7 cellular contexts compared by ENCODE assay signal in the genomic region with DNA sequence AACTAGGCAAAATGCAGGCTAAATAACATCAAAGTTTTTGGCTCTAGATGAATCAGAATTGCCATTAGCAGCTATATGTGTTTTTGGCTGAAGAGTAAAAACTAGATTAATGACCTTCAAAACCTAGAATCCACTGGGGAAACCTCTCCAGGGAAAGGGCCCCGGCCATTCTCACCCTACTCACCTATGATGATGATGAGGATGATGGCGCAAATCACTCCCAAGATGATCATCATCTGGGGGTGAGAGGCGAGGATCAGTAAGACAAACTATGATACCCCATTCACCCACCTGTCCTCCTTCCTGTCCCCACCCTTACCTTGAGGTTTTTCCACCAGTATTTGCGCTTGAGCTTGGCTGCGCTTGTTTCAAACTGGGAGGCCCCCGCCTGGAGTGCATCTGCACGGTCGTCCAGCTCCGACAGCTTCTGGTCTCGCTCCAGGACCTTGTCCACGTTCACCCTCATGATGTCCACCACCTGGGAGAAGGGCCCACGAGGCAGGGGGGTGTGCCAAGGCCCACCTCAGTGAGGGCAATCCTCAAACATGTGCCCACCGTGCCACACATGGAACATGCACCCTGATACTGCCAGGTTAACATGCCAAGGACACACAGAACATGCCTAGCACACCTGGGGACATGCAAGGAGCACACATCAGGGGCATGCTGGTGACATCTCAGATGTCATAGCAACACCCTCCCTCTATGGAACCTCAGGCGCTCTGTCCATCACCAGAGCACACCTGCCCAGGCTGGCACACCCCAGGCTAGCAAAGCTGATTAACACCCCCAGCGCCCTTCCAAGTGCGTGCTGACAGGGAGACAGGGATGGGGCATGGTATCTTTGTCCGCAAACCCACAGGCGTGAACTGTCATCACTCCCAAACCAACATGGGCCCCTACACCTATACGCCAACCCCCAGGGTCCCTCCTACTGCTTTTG. TPM values are rescaled to one million over a fixed set of nuclear protein-coding genes. Genes with fewer than 3 reads are reported as not detected.
DNase-seq lines count a peak whose midpoint lies in the region; ATAC-seq and TF ChIP-seq lines count a peak whose summit lies in the region.
"Had no signal": no experiment of that assay in that cellular context is flagged by ENCODE, and none has a peak within 500 bp of the region (broad histone marks: within the 10 kb centered on the region; RNA-seq: fewer than 3 reads in every experiment).

No MANE protein-coding gene starts in this region.

- 37 to 48% (median 41%) methylated on average over 18 to 19 of the region's 19 CpGs for WGBS in psoas muscle, 3 donors

- intact Hi-C loops in dorsolateral prefrontal cortex (cut with DNase I) (loop anchor here in 1 of 2 donors (2.0 kb wide), 1 partner anchor 37 kb away; a partner anchor contains a TSS), psoas muscle (cut with DNase I) (no loop called here)

- peak overlapping the region; percentile 91 for H3K27ac ChIP-seq in KOPT-K1 (ENCODE audit: low read depth, low read length, poor library complexity, severe bottlenecking)
- peak overlapping the region; percentile 96 to 100 (median 100) for H3K27ac ChIP-seq in dorsolateral prefrontal cortex
- H3K27ac ChIP-seq in psoas muscle = peak overlapping the region; percentile 100

- peaks cover 31% of the 10 kb centered on the region for H3K36me3 ChIP-seq in KOPT-K1 (ENCODE audit: insufficient read depth, low read length)
- H3K36me3 ChIP-seq in psoas muscle (ENCODE audit: insufficient read depth in 1 of 2, low read depth in 1 of 2) = peaks cover 0 to 26% of the 10 kb centered on the region in 2 donors

- H3K4me3 ChIP-seq in dorsolateral prefrontal cortex (peak overlapping the region; percentile 79 to 100 (median 99)), psoas muscle (peak overlapping the region; percentile 99)

- peak in 2 of 4 donors; percentile 4 to 6 for ATAC-seq in psoas muscle
- ATAC-seq in HG03439 (IDR thresholded peaks at IDR 0.05; ENCODE audit: unreplicated experiment) = no peak

- H3K27me3 ChIP-seq in dorsolateral prefrontal cortex (no peaks in the 10 kb centered on the region), psoas muscle (ENCODE audit: insufficient read depth in 3 of 3, low read length in 2 of 3) (no peaks in the 10 kb centered on the region)

- TF ChIP-seq CTCF in dorsolateral prefrontal cortex (IDR thresholded peaks at IDR 0.05 in 54 of 56, conservative IDR thresholded peaks at IDR 0.05 in 2 of 56; ENCODE audit: low read depth in 1 of 56, partially characterized antibody in 56 of 56) (no peak), psoas muscle (IDR thresholded peaks at IDR 0.05) (no peak)

- DNase-seq in dorsolateral prefrontal cortex = no peak
- DNase-seq in psoas muscle = peak; percentile 34 to 55
- DNase-seq in SKM-1 (lab: John Stamatoyannopoulos, UW; ENCODE audit: unreplicated experiment) = no peak
- no peak for DNase-seq in cerebellar nuclear complex (lab: John Stamatoyannopoulos, UW)
- DNase-seq: NCI-H1105 treated with DMSO at 0.1 percent for 48 hours had no signal

- H3K9me3 ChIP-seq in KOPT-K1 (ENCODE audit: insufficient read depth, low read length, poor library complexity, severe bottlenecking) (no peaks in the 10 kb centered on the region), psoas muscle (no peaks in the 10 kb centered on the region)

- peaks cover 38% of the 10 kb centered on the region for H3K4me1 ChIP-seq in psoas muscle

RNA-seq across cellular contexts. Expression of a gene that starts 1.2 kb away (rescaled TPM):
- total RNA-seq in dorsolateral prefrontal cortex (100 to 1,000 TPM; 264 to 763 (median 490) TPM), psoas muscle (10 to 100 TPM; 39.7 to 59.2 (median 49.8) TPM)
- polyA plus RNA-seq in psoas muscle = 10 to 100 TPM; 33.2 to 49.5 (median 35.2) TPM

RNA-seq across cellular contexts. Expression of a gene that starts 9.4 kb away (rescaled TPM):
- total RNA-seq in dorsolateral prefrontal cortex (100 to 1,000 TPM in 74 of 120 experiments, 10 to 100 TPM in 46; 46.9 to 218 (median 112) TPM), psoas muscle (100 to 1,000 TPM in 3 of 4 donors, 10 to 100 TPM in 1; 48.9 to 278 (median 166) TPM)
- 100 to 1,000 TPM; 133 to 173 (median 145) TPM for polyA plus RNA-seq in psoas muscle

RNA-seq across cellular contexts. Expression of a gene that starts 14.6 kb away (rescaled TPM):
- total RNA-seq in dorsolateral prefrontal cortex = 10 to 100 TPM in 119 of 120 experiments, 1 to 10 TPM in 1; 9.1 to 25.9 (median 17.1) TPM
- 1 to 10 TPM; 1.2 to 4.7 (median 2.9) TPM for total RNA-seq in psoas muscle
- polyA plus RNA-seq in psoas muscle = 1 to 10 TPM; 1.5 to 1.9 (median 1.8) TPM

RNA-seq across cellular contexts. Expression of a gene that starts 28.4 kb away (rescaled TPM):
- 10 to 100 TPM in 5 of 120 experiments, 1 to 10 TPM in 115; 5.2 to 10.9 (median 8.0) TPM for total RNA-seq in dorsolateral prefrontal cortex
- total RNA-seq in psoas muscle = 10 to 100 TPM in 1 of 4 donors, 1 to 10 TPM in 3; 8.8 to 11.2 (median 9.7) TPM
- 10 to 100 TPM; 12.2 to 19.3 (median 13.7) TPM for polyA plus RNA-seq in psoas muscle

RNA-seq across cellular contexts. Expression of a gene that starts 37.7 kb away (rescaled TPM):
- total RNA-seq in dorsolateral prefrontal cortex (1 to 10 TPM in 88 of 120 experiments, under 1 TPM in 29, not detected in 3; 0.28 to 5.9 (median 1.7) TPM), psoas muscle (under 1 TPM in 1 of 4 donors, not detected in 3; 0.30 TPM)
- polyA plus RNA-seq in psoas muscle = under 1 TPM in 1 of 3 donors, not detected in 2; 0.10 TPM

Comparison
In these comparisons a context has a peak if more than half of its experiments do, and no peak if none do; other contexts are left out.
1. DNase-seq: peak in psoas muscle (2 of 2); none in dorsolateral prefrontal cortex (0 of 10), SKM-1 (single experiment) and cerebellar nuclear complex (0 of 2).
2. RNA of a gene that starts 1.2 kb away (total RNA-seq): 264 to 763 TPM in dorsolateral prefrontal cortex; 39.7 to 59.2 TPM in psoas muscle; every median in the first group is over 4 times any median in the second.
3. Peak in every context shown above with its lines, with median percentiles within 50 percentile points of each other: H3K27ac ChIP-seq.